In genomic region chr19:18557474-18558201, GRCh38 we compare ENCODE assay signal across 1 cellular context.
TF ChIP-seq lines count a peak whose summit lies in the region.

Gene KXD1 (plus strand): TSS chr19:18557870. CDS start chr19:18562057, 4,187 bp downstream.

TF ChIP-seq in HepG2, 621 proteins besides CTCF, POLR2A, EP300 and RAD21 (continued from another document and continues in another):
- TF ChIP-seq ZNF331 (CRISPR knock-in tag; IDR thresholded peaks at IDR 0.05) (peak; percentile 8; the same call in 1 of the 2 replicates), ZNF572 (CRISPR knock-in tag; IDR thresholded peaks at IDR 0.05) (peak; percentile 57; the same call in 1 of the 2 replicates), ARHGAP35 (CRISPR knock-in tag; IDR thresholded peaks at IDR 0.05; ENCODE audit: borderline replicate concordance) (peak; percentile 42; the same call in 1 of the 2 replicates), MYPOP (CRISPR knock-in tag; IDR thresholded peaks at IDR 0.05) (0 out of 2 replicates have a peak, but pooled peaks have one; percentile 49), SIN3A (IDR thresholded peaks at IDR 0.05; ENCODE audit: borderline replicate concordance, low read depth, low read length) (peak; percentile 85; the same call in 1 of the 2 replicates), GPBP1L1 (CRISPR knock-in tag; IDR thresholded peaks at IDR 0.05) (no peak), ZNF891 (CRISPR knock-in tag; IDR thresholded peaks at IDR 0.05) (no peak; the same call in 1 of the 2 replicates), ZBTB40 (IDR thresholded peaks at IDR 0.05) (no peak), ZBTB40 (CRISPR knock-in tag; IDR thresholded peaks at IDR 0.05) (no peak), ZNF317 (CRISPR knock-in tag; IDR thresholded peaks at IDR 0.05) (no peak), UBTF (CRISPR knock-in tag; IDR thresholded peaks at IDR 0.05) (peak; percentile 33; the same call in 1 of the 2 replicates), ZNF720 (CRISPR knock-in tag; IDR thresholded peaks at IDR 0.05) (no peak), TOE1 (CRISPR knock-in tag; IDR thresholded peaks at IDR 0.05) (no peak), JDP2 (CRISPR knock-in tag; IDR thresholded peaks at IDR 0.05; ENCODE audit: borderline replicate concordance) (no peak), ATF7 (IDR thresholded peaks at IDR 0.05) (no peak), ATF7 (CRISPR knock-in tag; IDR thresholded peaks at IDR 0.05) (no peak), TFDP1 (CRISPR knock-in tag; IDR thresholded peaks at IDR 0.05; ENCODE audit: borderline replicate concordance) (peak; percentile 82; the same call in 1 of the 2 replicates), GMEB1 (CRISPR knock-in tag; IDR thresholded peaks at IDR 0.05; ENCODE audit: borderline replicate concordance) (peak; percentile 99), TFDP2 (CRISPR knock-in tag; IDR thresholded peaks at IDR 0.05) (peak; percentile 83), ZNF644 (CRISPR knock-in tag; IDR thresholded peaks at IDR 0.05; ENCODE audit: low read depth) (no peak), ZNF709 (CRISPR knock-in tag; IDR thresholded peaks at IDR 0.05) (peak; percentile 42)
- TF ChIP-seq, protein P1, sequence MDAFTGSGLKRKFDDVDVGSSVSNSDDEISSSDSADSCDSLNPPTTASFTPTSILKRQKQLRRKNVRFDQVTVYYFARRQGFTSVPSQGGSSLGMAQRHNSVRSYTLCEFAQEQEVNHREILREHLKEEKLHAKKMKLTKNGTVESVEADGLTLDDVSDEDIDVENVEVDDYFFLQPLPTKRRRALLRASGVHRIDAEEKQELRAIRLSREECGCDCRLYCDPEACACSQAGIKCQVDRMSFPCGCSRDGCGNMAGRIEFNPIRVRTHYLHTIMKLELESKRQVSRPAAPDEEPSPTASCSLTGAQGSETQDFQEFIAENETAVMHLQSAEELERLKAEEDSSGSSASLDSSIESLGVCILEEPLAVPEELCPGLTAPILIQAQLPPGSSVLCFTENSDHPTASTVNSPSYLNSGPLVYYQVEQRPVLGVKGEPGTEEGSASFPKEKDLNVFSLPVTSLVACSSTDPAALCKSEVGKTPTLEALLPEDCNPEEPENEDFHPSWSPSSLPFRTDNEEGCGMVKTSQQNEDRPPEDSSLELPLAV (CRISPR knock-in tag; conservative IDR thresholded peaks at IDR 0.05; ENCODE audit: low read depth), result no peak
- TF ChIP-seq, protein P2, sequence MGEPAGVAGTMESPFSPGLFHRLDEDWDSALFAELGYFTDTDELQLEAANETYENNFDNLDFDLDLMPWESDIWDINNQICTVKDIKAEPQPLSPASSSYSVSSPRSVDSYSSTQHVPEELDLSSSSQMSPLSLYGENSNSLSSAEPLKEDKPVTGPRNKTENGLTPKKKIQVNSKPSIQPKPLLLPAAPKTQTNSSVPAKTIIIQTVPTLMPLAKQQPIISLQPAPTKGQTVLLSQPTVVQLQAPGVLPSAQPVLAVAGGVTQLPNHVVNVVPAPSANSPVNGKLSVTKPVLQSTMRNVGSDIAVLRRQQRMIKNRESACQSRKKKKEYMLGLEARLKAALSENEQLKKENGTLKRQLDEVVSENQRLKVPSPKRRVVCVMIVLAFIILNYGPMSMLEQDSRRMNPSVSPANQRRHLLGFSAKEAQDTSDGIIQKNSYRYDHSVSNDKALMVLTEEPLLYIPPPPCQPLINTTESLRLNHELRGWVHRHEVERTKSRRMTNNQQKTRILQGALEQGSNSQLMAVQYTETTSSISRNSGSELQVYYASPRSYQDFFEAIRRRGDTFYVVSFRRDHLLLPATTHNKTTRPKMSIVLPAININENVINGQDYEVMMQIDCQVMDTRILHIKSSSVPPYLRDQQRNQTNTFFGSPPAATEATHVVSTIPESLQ (CRISPR knock-in tag; conservative IDR thresholded peaks at IDR 0.05), result no peak
- TF ChIP-seq, protein P3, sequence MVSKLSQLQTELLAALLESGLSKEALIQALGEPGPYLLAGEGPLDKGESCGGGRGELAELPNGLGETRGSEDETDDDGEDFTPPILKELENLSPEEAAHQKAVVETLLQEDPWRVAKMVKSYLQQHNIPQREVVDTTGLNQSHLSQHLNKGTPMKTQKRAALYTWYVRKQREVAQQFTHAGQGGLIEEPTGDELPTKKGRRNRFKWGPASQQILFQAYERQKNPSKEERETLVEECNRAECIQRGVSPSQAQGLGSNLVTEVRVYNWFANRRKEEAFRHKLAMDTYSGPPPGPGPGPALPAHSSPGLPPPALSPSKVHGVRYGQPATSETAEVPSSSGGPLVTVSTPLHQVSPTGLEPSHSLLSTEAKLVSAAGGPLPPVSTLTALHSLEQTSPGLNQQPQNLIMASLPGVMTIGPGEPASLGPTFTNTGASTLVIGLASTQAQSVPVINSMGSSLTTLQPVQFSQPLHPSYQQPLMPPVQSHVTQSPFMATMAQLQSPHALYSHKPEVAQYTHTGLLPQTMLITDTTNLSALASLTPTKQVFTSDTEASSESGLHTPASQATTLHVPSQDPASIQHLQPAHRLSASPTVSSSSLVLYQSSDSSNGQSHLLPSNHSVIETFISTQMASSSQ (IDR thresholded peaks at IDR 0.05; ENCODE audit: low read depth), result no peak
- TF ChIP-seq, protein P3 (CRISPR knock-in tag; IDR thresholded peaks at IDR 0.05; ENCODE audit: borderline replicate concordance), result no peak
